1 cellular context compared by ENCODE assay signal in genomic region chr20:62970307-62971210, GRCh38.
TF ChIP-seq lines count a peak whose summit lies in the region.

No MANE protein-coding gene starts in this region.

TF ChIP-seq in HepG2, 621 proteins besides CTCF, POLR2A, EP300 and RAD21 (continued from another document and continues in another):
- TF ChIP-seq ELF1 (CRISPR knock-in tag; IDR thresholded peaks at IDR 0.05) = no peak
- no peak; the same call in 1 of the 2 replicates for TF ChIP-seq FOSL2 (CRISPR knock-in tag; IDR thresholded peaks at IDR 0.05)
- TF ChIP-seq ZNF468 (CRISPR knock-in tag; IDR thresholded peaks at IDR 0.05) = no peak
- TF ChIP-seq KAT8 (CRISPR knock-in tag; IDR thresholded peaks at IDR 0.05) = no peak
- no peak for TF ChIP-seq HNRNPK (IDR thresholded peaks at IDR 0.05; ENCODE audit: low read depth, low read length, poor library complexity, severe bottlenecking)
- peak in 1 of 2 experiments; percentile 67; a peak in 1 of 4 replicates for TF ChIP-seq HMGXB4 (CRISPR knock-in tag; IDR thresholded peaks at IDR 0.05; ENCODE audit: borderline replicate concordance in 1 of 2, low read depth in 1 of 2)
- TF ChIP-seq ZNF136 (CRISPR knock-in tag; IDR thresholded peaks at IDR 0.05; ENCODE audit: low read depth) = 0 out of 2 replicates have a peak, but pooled peaks have one; percentile 25
- no peak for TF ChIP-seq PAWR (CRISPR knock-in tag; IDR thresholded peaks at IDR 0.05; ENCODE audit: borderline replicate concordance)
- TF ChIP-seq TFE3 (CRISPR knock-in tag; IDR thresholded peaks at IDR 0.05) = peak; percentile 12; the same call in 1 of the 2 replicates
- TF ChIP-seq ZNF878 (CRISPR knock-in tag; IDR thresholded peaks at IDR 0.05) = no peak
- TF ChIP-seq, protein P1, sequence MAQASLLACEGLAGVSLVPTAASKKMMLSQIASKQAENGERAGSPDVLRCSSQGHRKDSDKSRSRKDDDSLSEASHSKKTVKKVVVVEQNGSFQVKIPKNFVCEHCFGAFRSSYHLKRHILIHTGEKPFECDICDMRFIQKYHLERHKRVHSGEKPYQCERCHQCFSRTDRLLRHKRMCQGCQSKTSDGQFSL (CRISPR knock-in tag; IDR thresholded peaks at IDR 0.05) = peak; percentile 80; the same call in 1 of the 2 replicates
- TF ChIP-seq ONECUT2 (CRISPR knock-in tag; IDR thresholded peaks at IDR 0.05) = no peak
- TF ChIP-seq ZFP36 (IDR thresholded peaks at IDR 0.05; ENCODE audit: borderline replicate concordance, low read depth, low read length, partially characterized antibody) = no peak
- TF ChIP-seq SETDB1 (CRISPR knock-in tag; IDR thresholded peaks at IDR 0.05; ENCODE audit: borderline replicate concordance) = no peak
- no peak for TF ChIP-seq ZNF724P (CRISPR knock-in tag; IDR thresholded peaks at IDR 0.05; ENCODE audit: borderline replicate concordance)
- 0 out of 2 replicates have a peak, but pooled peaks have one; percentile 51 for TF ChIP-seq ZFP41 (CRISPR knock-in tag; IDR thresholded peaks at IDR 0.05; ENCODE audit: borderline replicate concordance)
- 0 out of 2 replicates have a peak, but pooled peaks have one; percentile 38 for TF ChIP-seq HES4 (CRISPR knock-in tag; IDR thresholded peaks at IDR 0.05; ENCODE audit: borderline replicate concordance)
- no peak for TF ChIP-seq GATA4 (IDR thresholded peaks at IDR 0.05; ENCODE audit: borderline replicate concordance, low read depth)
- no peak for TF ChIP-seq NCOA5 (CRISPR knock-in tag; IDR thresholded peaks at IDR 0.05)
- TF ChIP-seq ZNF703 (CRISPR knock-in tag; IDR thresholded peaks at IDR 0.05; ENCODE audit: borderline replicate concordance) = peak; percentile 33; the same call in 1 of the 2 replicates
- TF ChIP-seq CSRNP1 (CRISPR knock-in tag; IDR thresholded peaks at IDR 0.05) = no peak
- no peak for TF ChIP-seq SKIL (CRISPR knock-in tag; IDR thresholded peaks at IDR 0.05; ENCODE audit: borderline replicate concordance)
- no peak for TF ChIP-seq ZNF670 (CRISPR knock-in tag; IDR thresholded peaks at IDR 0.05; ENCODE audit: borderline replicate concordance)
- TF ChIP-seq ZNF33A (CRISPR knock-in tag; IDR thresholded peaks at IDR 0.05; ENCODE audit: borderline replicate concordance) = no peak
- no peak for TF ChIP-seq HOXD1 (CRISPR knock-in tag; IDR thresholded peaks at IDR 0.05)
- no peak for TF ChIP-seq ZFP82 (CRISPR knock-in tag; IDR thresholded peaks at IDR 0.05; ENCODE audit: borderline replicate concordance)
- TF ChIP-seq KIAA2018 (CRISPR knock-in tag; IDR thresholded peaks at IDR 0.05; ENCODE audit: borderline replicate concordance) = 0 out of 2 replicates have a peak, but pooled peaks have one; percentile 2
- no peak for TF ChIP-seq PRPF4 (IDR thresholded peaks at IDR 0.05; ENCODE audit: low read depth, low read length, poor library complexity, severe bottlenecking)
- peak; percentile 29; the same call in 1 of the 2 replicates for TF ChIP-seq ZC3H13 (CRISPR knock-in tag; IDR thresholded peaks at IDR 0.05)
- no peak for TF ChIP-seq ZNF331 (CRISPR knock-in tag; IDR thresholded peaks at IDR 0.05)
- no peak for TF ChIP-seq ZNF629 (CRISPR knock-in tag; conservative IDR thresholded peaks at IDR 0.05)
- peak; percentile 31; the same call in 1 of the 2 replicates for TF ChIP-seq GABPB1 (CRISPR knock-in tag; IDR thresholded peaks at IDR 0.05)
- TF ChIP-seq ZNF644 (CRISPR knock-in tag; IDR thresholded peaks at IDR 0.05; ENCODE audit: low read depth) = no peak
- TF ChIP-seq ZNF350 (CRISPR knock-in tag; IDR thresholded peaks at IDR 0.05; ENCODE audit: borderline replicate concordance, low read depth) = peak; percentile 59
- no peak for TF ChIP-seq MAFK (conservative IDR thresholded peaks at IDR 0.05 in 1 of 2, IDR thresholded peaks at IDR 0.05 in 1 of 2; ENCODE audit: low read length in 2 of 2)
- TF ChIP-seq GABPA (IDR thresholded peaks at IDR 0.05; ENCODE audit: low read depth, low read length) = no peak
- TF ChIP-seq GABPA (CRISPR knock-in tag; IDR thresholded peaks at IDR 0.05; ENCODE audit: low read depth) = no peak
- TF ChIP-seq THAP11 (CRISPR knock-in tag; IDR thresholded peaks at IDR 0.05) = no peak
- no peak for TF ChIP-seq ZNF383 (CRISPR knock-in tag; IDR thresholded peaks at IDR 0.05; ENCODE audit: borderline replicate concordance)
- TF ChIP-seq ZNF570 (CRISPR knock-in tag; IDR thresholded peaks at IDR 0.05; ENCODE audit: borderline replicate concordance) = no peak
- TF ChIP-seq ZNF44 (CRISPR knock-in tag; IDR thresholded peaks at IDR 0.05) = no peak
- no peak for TF ChIP-seq ZKSCAN5 (CRISPR knock-in tag; IDR thresholded peaks at IDR 0.05)
- TF ChIP-seq, protein P2, sequence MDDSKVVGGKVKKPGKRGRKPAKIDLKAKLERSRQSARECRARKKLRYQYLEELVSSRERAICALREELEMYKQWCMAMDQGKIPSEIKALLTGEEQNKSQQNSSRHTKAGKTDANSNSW (CRISPR knock-in tag; IDR thresholded peaks at IDR 0.05; ENCODE audit: borderline replicate concordance) = 0 out of 2 replicates have a peak, but pooled peaks have one; percentile 25
- TF ChIP-seq CREB1 (IDR thresholded peaks at IDR 0.05) = no peak
- TF ChIP-seq CREB1 (CRISPR knock-in tag; IDR thresholded peaks at IDR 0.05) = no peak
- TF ChIP-seq ZNF576 (CRISPR knock-in tag; IDR thresholded peaks at IDR 0.05) = peak; percentile 86
- TF ChIP-seq ZSCAN20 (CRISPR knock-in tag; IDR thresholded peaks at IDR 0.05; ENCODE audit: borderline replicate concordance) = no peak
